In the genomic region with DNA sequence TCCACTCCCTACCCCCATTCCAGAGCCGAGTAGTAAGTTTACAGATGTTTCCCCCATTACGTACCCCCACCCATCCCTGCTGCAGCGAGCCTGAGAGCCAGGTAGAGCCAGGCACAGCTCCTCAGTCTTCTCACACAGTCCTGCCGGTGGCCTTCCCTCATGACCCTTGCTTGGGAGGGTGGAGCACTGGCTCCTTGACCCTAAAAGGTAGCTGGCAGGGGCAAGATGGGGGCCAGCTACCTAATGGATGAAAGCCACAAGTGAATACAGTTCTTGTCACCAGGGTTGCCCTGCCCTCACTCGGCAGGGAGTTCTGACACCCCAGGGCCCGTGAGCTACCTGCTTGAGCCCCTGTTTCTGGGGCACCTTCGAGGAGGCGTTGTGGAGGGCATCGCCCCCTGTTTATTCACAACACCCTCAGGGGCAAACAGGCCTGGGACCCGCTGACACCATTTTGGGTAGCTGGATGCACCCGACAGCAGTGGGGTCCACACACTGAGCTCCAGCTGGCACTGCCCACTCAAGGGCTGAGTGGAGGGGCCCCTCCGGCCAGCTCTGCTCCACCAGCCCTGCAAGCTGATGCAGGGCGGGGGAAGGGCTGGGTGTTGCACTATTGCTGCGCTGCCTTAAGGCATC, we compare ENCODE assay signal across 19 cellular contexts. TPM values are rescaled to one million over a fixed set of nuclear protein-coding genes. Genes with fewer than 3 reads are reported as not detected.
DNase-seq lines count a peak whose midpoint lies in the region; TF ChIP-seq lines count a peak whose summit lies in the region.
"Had no signal": no experiment of that assay in that cellular context is flagged by ENCODE, and none has a peak within 500 bp of the region (broad histone marks: within the 10 kb centered on the region; RNA-seq: fewer than 3 reads in every experiment).

No MANE protein-coding gene starts in this region.

- CTCF ChIA-PET in Calu3 (lab: Charles Lee), result interaction anchor here (0.7 to 5.1 kb wide), 5 partner anchors 14 to 97 kb away, joined by 5 to 65 read pairs (median 13); no protein-coding TSS in a partner anchor

- H3K27me3 ChIP-seq in OCI-LY3 (ENCODE audit: low read depth, low read length) (no peaks in the 10 kb centered on the region), left ventricle myocardium inferior (ENCODE audit: low read depth) (no peaks in the 10 kb centered on the region), spleen (replicated peaks in 1 of 7) (peaks cover 0 to 51% (median 5%) of the 10 kb centered on the region in 7 donors)
- H3K27me3 ChIP-seq: ovary, right lobe of liver had no signal

- H3K9me3 ChIP-seq in OCI-LY3 (ENCODE audit: insufficient read depth, low read length) (no peaks in the 10 kb centered on the region), left ventricle myocardium inferior (replicated peaks) (no peaks in the 10 kb centered on the region), spleen (no peaks in the 10 kb centered on the region)
- H3K9me3 ChIP-seq: ovary, right lobe of liver had no signal

- peaks cover 7% of the 10 kb centered on the region for H3K4me1 Mint-ChIP-seq in Calu3 (ENCODE audit: low read depth, unreplicated experiment)

- WGBS in spleen, 5 donors, result 79 to 96% (median 88%) methylated on average over 7 to 14 of the region's 14 CpGs

- no peak overlapping the region for H3K9ac ChIP-seq in OCI-LY3 (ENCODE audit: low read length)

- H3K27ac Mint-ChIP-seq in Calu3 (ENCODE audit: unreplicated experiment), result no peak overlapping the region
- H3K27ac Mint-ChIP-seq: activated naive CD4-positive, alpha-beta T cell treated with anti-CD3 and anti-CD28 coated beads for 36 hours; CD14-positive monocyte; T-helper 2 cell treated with Interferon-gamma antibody and Interleukin-4, amounts not matched to agents 5 μg/mL and 100 μg/mL, for 36 hours had no signal

- H3K27ac ChIP-seq in OCI-LY3 (ENCODE audit: low read length), result no peak overlapping the region
- H3K27ac ChIP-seq in left ventricle myocardium inferior (replicated peaks), result peak overlapping the region; percentile 93
- no peak overlapping the region for H3K27ac ChIP-seq in spleen
- H3K27ac ChIP-seq: epithelial cell of prostate, right lobe of liver, SK-N-MC had no signal

- H4K20me1 ChIP-seq in OCI-LY3 (ENCODE audit: insufficient read depth, low read length), result no peaks in the 10 kb centered on the region

- intact Hi-C loops in left ventricle myocardium inferior (cut with micrococcal nuclease), result no loop called here
- intact Hi-C loops in spleen (cut with DNase I; ENCODE audit: low total_unique reads), result no loop called here
- intact Hi-C loops in Calu3 (cut with micrococcal nuclease; ENCODE audit: unreplicated experiment), result no loop called here

- peaks cover 24% of the 10 kb centered on the region for H3K4me1 ChIP-seq in OCI-LY3 (ENCODE audit: low read length)
- H3K4me1 ChIP-seq in left ventricle myocardium inferior, result peaks cover 62% of the 10 kb centered on the region
- peaks cover 8 to 35% (median 18%) of the 10 kb centered on the region in 6 donors for H3K4me1 ChIP-seq in spleen

- H3K9me3 Mint-ChIP-seq in Calu3 (ENCODE audit: low read depth, unreplicated experiment), result no peaks in the 10 kb centered on the region
- H3K9me3 Mint-ChIP-seq: activated naive CD4-positive, alpha-beta T cell treated with anti-CD3 and anti-CD28 coated beads for 36 hours; naive thymus-derived CD8-positive, alpha-beta T cell; T-helper 2 cell treated with Interferon-gamma antibody and Interleukin-4, amounts not matched to agents 5 μg/mL and 100 μg/mL, for 36 hours had no signal

- no peak for DNase-seq in left ventricle myocardium inferior
- DNase-seq in spleen, result peak; percentile 44
- DNase-seq in Calu3, result no peak
- DNase-seq in CD1c-positive myeloid dendritic cell (ENCODE audit: extremely low spot score), result no peak
- no peak for DNase-seq in anterior cingulate cortex (lab: John Stamatoyannopoulos, UW)
- DNase-seq: activated CD4-positive, alpha-beta T cell treated with anti-CD3 and anti-CD28 coated beads, Interleukin-2, amount 50 U/mL, for 4 hours; activated naive CD4-positive, alpha-beta T cell treated with anti-CD3 and anti-CD28 coated beads for 36 hours; central memory CD4-positive, alpha-beta T cell; foreskin fibroblast; naive thymus-derived CD8-positive, alpha-beta T cell; NCI-H1105; NCI-H446 treated with DMSO at 0.1 percent for 48 hours; ovary had no signal

- H3K36me3 Mint-ChIP-seq in Calu3 (ENCODE audit: insufficient read depth, unreplicated experiment), result peaks cover 20% of the 10 kb centered on the region
- H3K36me3 Mint-ChIP-seq: CD14-positive monocyte; naive thymus-derived CD8-positive, alpha-beta T cell had no signal

- H3K36me3 ChIP-seq in OCI-LY3 (replicated peaks; ENCODE audit: low read depth, low read length), result no peaks in the 10 kb centered on the region
- H3K36me3 ChIP-seq in left ventricle myocardium inferior, result no peaks in the 10 kb centered on the region
- no peaks in the 10 kb centered on the region for H3K36me3 ChIP-seq in spleen
- H3K36me3 ChIP-seq: ovary, right lobe of liver had no signal

- no peak overlapping the region for H3K4me2 ChIP-seq in OCI-LY3 (ENCODE audit: low read length)

- TF ChIP-seq CTCF in OCI-LY3 (IDR thresholded peaks at IDR 0.05; ENCODE audit: low read depth, low read length), result no peak
- no peak for TF ChIP-seq CTCF in left ventricle myocardium inferior (IDR thresholded peaks at IDR 0.05; ENCODE audit: borderline replicate concordance)
- TF ChIP-seq CTCF in spleen (IDR thresholded peaks at IDR 0.05 in 8 of 11, conservative IDR thresholded peaks at IDR 0.05 in 3 of 11), result no peak
- TF ChIP-seq CTCF in Calu3 (IDR thresholded peaks at IDR 0.05; ENCODE audit: unreplicated experiment), result no peak

- peaks cover 15% of the 10 kb centered on the region for H3K27me3 Mint-ChIP-seq in Calu3 (ENCODE audit: unreplicated experiment)

- BruUV-seq in Calu3 (replicated peaks; lab: Mats Ljungman, UMichigan), result no TSS peak

- no peak for TF ChIP-seq POLR2A in spleen (IDR thresholded peaks at IDR 0.05)

- H3K4me3 ChIP-seq in OCI-LY3 (ENCODE audit: low read length) (no peak overlapping the region), left ventricle myocardium inferior (no peak overlapping the region), spleen (no peak overlapping the region)
- H3K4me3 ChIP-seq: ovary, right lobe of liver, SK-N-MC had no signal

- peak overlapping the region; percentile 68; the same call in 1 of the 2 replicates for H2AFZ ChIP-seq in OCI-LY3 (ENCODE audit: low read depth, low read length)

- H3K4me3 Mint-ChIP-seq in Calu3 (ENCODE audit: low read depth, unreplicated experiment), result no peak overlapping the region
- H3K4me3 Mint-ChIP-seq: activated naive CD4-positive, alpha-beta T cell treated with anti-CD3 and anti-CD28 coated beads for 36 hours; CD14-positive monocyte; T-helper 2 cell treated with Interferon-gamma antibody and Interleukin-4, amounts not matched to agents 5 μg/mL and 100 μg/mL, for 36 hours had no signal

- no peaks in the 10 kb centered on the region for H3K79me2 ChIP-seq in OCI-LY3 (ENCODE audit: low read length)

RNA-seq across cellular contexts. Expression of a gene that starts 22.2 kb away (rescaled TPM):
- total RNA-seq in left ventricle myocardium inferior (7.3 TPM), spleen (under 1 TPM in 6 of 7 donors, not detected in 1; 0.10 to 0.79 (median 0.47) TPM), Calu3 (2022) (0.57 and 1.2 TPM in 2 replicates)
- under 1 TPM; 0.22 to 0.29 (median 0.26) TPM for polyA plus RNA-seq in spleen
- polyA plus RNA-seq: CD14-positive monocyte had no signal

RNA-seq across cellular contexts. Expression of a gene that starts 49.1 kb away (rescaled TPM):
- 18.8 TPM for total RNA-seq in left ventricle myocardium inferior
- 1 to 10 TPM in 4 of 7 donors, under 1 TPM in 3; 0.43 to 1.8 (median 1.1) TPM for total RNA-seq in spleen
- under 1 TPM; 0.41 to 0.86 (median 0.80) TPM for polyA plus RNA-seq in spleen
- total RNA-seq in Calu3 (2022), result 75.9 and 114 TPM in 2 replicates
- total RNA-seq: naive thymus-derived CD8-positive, alpha-beta T cell had no signal
- polyA plus RNA-seq: CD14-positive monocyte; naive thymus-derived CD8-positive, alpha-beta T cell had no signal
